Comparison of ENCODE assay signal across 1 cellular context in genomic region chr5:173823721-173824567, GRCh38.
TF ChIP-seq lines count a peak whose summit lies in the region.

No MANE protein-coding gene starts in this region.

TF ChIP-seq in HepG2, 621 proteins besides CTCF, POLR2A, EP300 and RAD21 (continued from another document and continues in another):
- TF ChIP-seq PBX3 (CRISPR knock-in tag; IDR thresholded peaks at IDR 0.05; ENCODE audit: borderline replicate concordance) (no peak; the same call in 1 of the 2 replicates), ZNF274 (CRISPR knock-in tag; IDR thresholded peaks at IDR 0.05) (no peak), TCF7 (IDR thresholded peaks at IDR 0.05; ENCODE audit: low read depth) (peak; percentile 82), CEBPB (IDR thresholded peaks at IDR 0.05; ENCODE audit: borderline replicate concordance, low read depth, low read length) (peak; percentile 76), ZNF543 (CRISPR knock-in tag; IDR thresholded peaks at IDR 0.05) (no peak; the same call in 1 of the 2 replicates), PHF20 (CRISPR knock-in tag; IDR thresholded peaks at IDR 0.05) (no peak), TFDP2 (CRISPR knock-in tag; IDR thresholded peaks at IDR 0.05) (no peak), ZHX1 (CRISPR knock-in tag; IDR thresholded peaks at IDR 0.05; ENCODE audit: low read depth) (no peak), FOXA3 (CRISPR knock-in tag; IDR thresholded peaks at IDR 0.05) (peak; percentile 98), NCOA2 (CRISPR knock-in tag; IDR thresholded peaks at IDR 0.05) (peak; percentile 97), JARID2 (CRISPR knock-in tag; IDR thresholded peaks at IDR 0.05; ENCODE audit: insufficient replicate concordance) (peak; percentile 26), HMG20B (CRISPR knock-in tag; conservative IDR thresholded peaks at IDR 0.05) (peak; percentile 59; the same call in 1 of the 2 replicates), ZNF678 (CRISPR knock-in tag; IDR thresholded peaks at IDR 0.05) (no peak), FOXK1 (CRISPR knock-in tag; IDR thresholded peaks at IDR 0.05; ENCODE audit: borderline replicate concordance, low read depth) (peak; percentile 96), SP4 (CRISPR knock-in tag; IDR thresholded peaks at IDR 0.05) (no peak), ZBTB20 (CRISPR knock-in tag; IDR thresholded peaks at IDR 0.05; ENCODE audit: borderline replicate concordance, low read depth) (peak; percentile 29; the same call in 1 of the 2 replicates), ARNT (IDR thresholded peaks at IDR 0.05) (no peak), SNAPC5 (CRISPR knock-in tag; IDR thresholded peaks at IDR 0.05; ENCODE audit: borderline replicate concordance) (no peak), PCBP1 (IDR thresholded peaks at IDR 0.05; ENCODE audit: borderline replicate concordance, low read depth, low read length) (no peak), RAD51 (IDR thresholded peaks at IDR 0.05; ENCODE audit: borderline replicate concordance) (no peak), JDP2 (CRISPR knock-in tag; IDR thresholded peaks at IDR 0.05; ENCODE audit: borderline replicate concordance) (no peak; the same call in 1 of the 2 replicates), ARID5B (CRISPR knock-in tag; IDR thresholded peaks at IDR 0.05) (peak; percentile 96), ZNF382 (CRISPR knock-in tag; IDR thresholded peaks at IDR 0.05; ENCODE audit: borderline replicate concordance) (no peak), SMARCE1 (IDR thresholded peaks at IDR 0.05; ENCODE audit: borderline replicate concordance) (no peak), ZNF136 (CRISPR knock-in tag; IDR thresholded peaks at IDR 0.05; ENCODE audit: low read depth) (0 out of 2 replicates have a peak, but pooled peaks have one; percentile 27), ZNF589 (CRISPR knock-in tag; conservative IDR thresholded peaks at IDR 0.05) (no peak), ZFY (CRISPR knock-in tag; IDR thresholded peaks at IDR 0.05) (peak; percentile 72), ARID4A (CRISPR knock-in tag; IDR thresholded peaks at IDR 0.05; ENCODE audit: borderline replicate concordance) (peak; percentile 68; the same call in 1 of the 2 replicates), AHDC1 (CRISPR knock-in tag; IDR thresholded peaks at IDR 0.05; ENCODE audit: borderline replicate concordance) (peak; percentile 99), MATR3 (CRISPR knock-in tag; IDR thresholded peaks at IDR 0.05) (no peak), ZBTB7B (CRISPR knock-in tag; IDR thresholded peaks at IDR 0.05) (peak; percentile 67; the same call in 1 of the 2 replicates), ZNF138 (CRISPR knock-in tag; IDR thresholded peaks at IDR 0.05; ENCODE audit: low read depth) (no peak), MAFF (IDR thresholded peaks at IDR 0.05; ENCODE audit: low read depth, low read length) (peak; percentile 48), DDIT3 (CRISPR knock-in tag; IDR thresholded peaks at IDR 0.05) (peak; percentile 53; the same call in 1 of the 2 replicates), ZNF260 (CRISPR knock-in tag; IDR thresholded peaks at IDR 0.05; ENCODE audit: borderline replicate concordance, low read depth) (no peak), ETS1 (CRISPR knock-in tag; IDR thresholded peaks at IDR 0.05) (no peak), MBNL3 (CRISPR knock-in tag; conservative IDR thresholded peaks at IDR 0.05) (no peak), GABPB1 (CRISPR knock-in tag; IDR thresholded peaks at IDR 0.05) (peak; percentile 35; the same call in 1 of the 2 replicates), MED13 (CRISPR knock-in tag; IDR thresholded peaks at IDR 0.05) (peak; percentile 86), ZNF253 (CRISPR knock-in tag; IDR thresholded peaks at IDR 0.05; ENCODE audit: borderline replicate concordance) (no peak)
